8 cellular contexts compared by ENCODE assay signal in the genomic region with DNA sequence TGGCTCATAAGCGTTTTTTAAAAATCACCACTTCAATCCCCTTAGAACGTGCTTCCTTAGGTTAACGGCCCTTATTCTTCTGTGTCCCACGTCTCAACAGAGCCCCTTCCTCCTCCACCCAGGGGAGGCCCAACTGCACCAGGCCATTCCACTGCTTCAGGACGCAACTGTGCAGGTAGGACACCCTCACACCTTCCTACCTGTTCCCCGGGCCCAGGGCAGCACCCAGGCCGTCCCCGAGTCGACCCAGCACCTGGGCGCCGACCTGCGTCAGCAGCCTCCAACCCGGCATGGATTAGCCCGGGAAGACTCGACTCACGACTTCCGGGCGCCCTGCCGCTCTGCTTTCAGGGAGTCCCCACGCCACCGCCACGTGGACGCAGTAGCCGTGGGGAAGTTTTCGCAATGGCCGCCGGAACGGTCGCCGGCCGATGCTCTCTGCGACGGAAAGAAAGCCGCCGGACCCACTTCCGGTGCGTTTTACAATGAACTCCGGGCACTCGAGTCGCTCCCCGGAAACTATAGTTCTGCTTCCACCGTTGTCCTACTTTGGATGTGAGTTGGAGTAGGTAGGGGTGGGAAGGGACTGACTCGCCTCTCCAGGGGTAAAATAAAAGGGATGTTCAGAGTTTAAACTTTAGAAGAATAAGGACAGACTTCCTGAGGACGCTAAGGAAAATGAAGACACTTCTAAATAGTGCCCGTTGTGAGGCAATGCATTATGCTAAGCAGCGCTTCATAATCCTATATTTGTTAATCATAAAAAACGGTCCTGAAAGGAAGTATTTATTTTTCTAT. TPM values are rescaled to one million over a fixed set of nuclear protein-coding genes. Genes with fewer than 3 reads are reported as not detected.
DNase-seq lines count a peak whose midpoint lies in the region; ATAC-seq and TF ChIP-seq lines count a peak whose summit lies in the region.

MRPL3 (minus strand) TSS at position 442 of the 798 bp plus-strand sequence; CDS start at position 292, 150 bp downstream.

- H3K79me2 ChIP-seq in MM.1S (ENCODE audit: low read length) (peaks cover 39% of the 10 kb centered on the region), neural cell (replicated peaks; ENCODE audit: insufficient read depth, low read length) (peaks cover 21% of the 10 kb centered on the region)

- H3K4me1 Mint-ChIP-seq in stimulated activated naive CD8-positive, alpha-beta T cell treated with anti-CD3 and anti-CD28 coated beads, Interleukin-15, amount 100 ng/mL, for 72 hours = peaks cover 38% of the 10 kb centered on the region

- peak within 1 kb of the TSS; percentile 82 for H3K4me3 ChIP-seq in MM.1S (ENCODE audit: low read length)
- H3K4me3 ChIP-seq in foreskin fibroblast (ENCODE audit: low read depth in 1 of 2, low read length in 2 of 2) = peak within 1 kb of the TSS; percentile 85 to 88
- peak within 1 kb of the TSS; percentile 92 for H3K4me3 ChIP-seq in neural cell (ENCODE audit: low read length)

- H3K27me3 ChIP-seq in MM.1S (replicated peaks; ENCODE audit: insufficient read depth, low read length) (no peaks in the 10 kb centered on the region), neural cell (ENCODE audit: insufficient read depth, low read depth, low read length) (peaks cover 5% of the 10 kb centered on the region)

- H3K4me2 ChIP-seq in MM.1S (ENCODE audit: low read depth, low read length) (peak within 1 kb of the TSS; percentile 75), neural cell (ENCODE audit: low read length) (peak within 1 kb of the TSS; percentile 91)

- no peak for TF ChIP-seq CTCF in MM.1S (IDR thresholded peaks at IDR 0.05; ENCODE audit: low read length)
- no peak for TF ChIP-seq CTCF in foreskin fibroblast (IDR thresholded peaks at IDR 0.05; ENCODE audit: low read depth, low read length)
- TF ChIP-seq CTCF in neural cell (IDR thresholded peaks at IDR 0.05; ENCODE audit: poor library complexity, severe bottlenecking) = no peak

- no peaks in the 10 kb centered on the region for H3F3A ChIP-seq in MM.1S (ENCODE audit: insufficient read depth, low read length)
- H3F3A ChIP-seq in neural cell (ENCODE audit: insufficient read depth, low read length, poor library complexity, severe bottlenecking) = no peaks in the 10 kb centered on the region

- peak; percentile 63 for TF ChIP-seq EP300 in neural cell (conservative IDR thresholded peaks at IDR 0.05; ENCODE audit: poor library complexity, severe bottlenecking)

- no peaks in the 10 kb centered on the region for H3K9me2 ChIP-seq in MM.1S (replicated peaks; ENCODE audit: insufficient read depth, low read length)
- H3K9me2 ChIP-seq in neural cell (ENCODE audit: insufficient read depth, low read length) = no peaks in the 10 kb centered on the region

- DNase-seq in GDM1 (lab: John Stamatoyannopoulos, UW) (peak; percentile 72), HCEC 1CT (peak; percentile 87), MM.1S (peak; percentile 90), SIG-M5 treated with dmso at 0.1 percent for 504 hours (lab: John Stamatoyannopoulos, UW; ENCODE audit: unreplicated experiment) (peak; percentile 92), activated gamma-delta T cell treated with Interleukin-2 at 50 U/mL for 16 hours (peak; percentile 78), foreskin fibroblast (peak; percentile 87 to 96)
- DNase-seq in stimulated activated naive CD8-positive, alpha-beta T cell treated with anti-CD3 and anti-CD28 coated beads, Interleukin-15, amount 100 ng/mL, for 72 hours = peak; percentile 81 to 89

- H3K4me3 Mint-ChIP-seq in stimulated activated naive CD8-positive, alpha-beta T cell treated with anti-CD3 and anti-CD28 coated beads, Interleukin-15, amount 100 ng/mL, for 72 hours = peak within 1 kb of the TSS; percentile 99

- H3K27ac Mint-ChIP-seq in stimulated activated naive CD8-positive, alpha-beta T cell treated with anti-CD3 and anti-CD28 coated beads, Interleukin-15, amount 100 ng/mL, for 72 hours = peak within 1 kb of the TSS; percentile 99

- H3K4me1 ChIP-seq in MM.1S (ENCODE audit: low read length) = peaks cover 12% of the 10 kb centered on the region; the same call in 1 of the 2 replicates

- H3K9me3 ChIP-seq in MM.1S (replicated peaks; ENCODE audit: insufficient read depth, low read length) = no peaks in the 10 kb centered on the region
- H3K9me3 ChIP-seq in neural cell (ENCODE audit: low read length) = no peaks in the 10 kb centered on the region

- H3K36me3 ChIP-seq in MM.1S (replicated peaks; ENCODE audit: insufficient read depth, low read length) (peaks cover 4% of the 10 kb centered on the region; the same call in 1 of the 2 replicates), neural cell (ENCODE audit: insufficient read depth, low read length) (no peaks in the 10 kb centered on the region)

- H3K27me3 Mint-ChIP-seq in stimulated activated naive CD8-positive, alpha-beta T cell treated with anti-CD3 and anti-CD28 coated beads, Interleukin-15, amount 100 ng/mL, for 72 hours = no peaks in the 10 kb centered on the region

- H3K27ac ChIP-seq in MM.1S (ENCODE audit: low read length) = peak within 1 kb of the TSS; percentile 59; the same call in 1 of the 2 replicates
- H3K27ac ChIP-seq in neural cell (ENCODE audit: low read length) = peak within 1 kb of the TSS; percentile 45

- peak; percentile 68 for TF ChIP-seq RAD21 in neural cell (conservative IDR thresholded peaks at IDR 0.05)

- ATAC-seq in stimulated activated naive CD8-positive, alpha-beta T cell treated with anti-CD3 and anti-CD28 coated beads, Interleukin-15, amount 100 ng/mL, for 72 hours = peak; percentile 95

- peak within 1 kb of the TSS; percentile 94 for H2AFZ ChIP-seq in MM.1S (ENCODE audit: low read length)
- peak within 1 kb of the TSS; percentile 73 for H2AFZ ChIP-seq in neural cell (ENCODE audit: low read depth, low read length)

- H4K20me1 ChIP-seq in MM.1S (ENCODE audit: insufficient read depth, low read length) (no peaks in the 10 kb centered on the region; the same call in 1 of the 2 replicates), neural cell (ENCODE audit: insufficient read depth) (no peaks in the 10 kb centered on the region)

- H3K9ac ChIP-seq in MM.1S (ENCODE audit: low read length) (peak within 1 kb of the TSS; percentile 97), neural cell (ENCODE audit: low read length) (peak within 1 kb of the TSS; percentile 80)

- H3K9me3 Mint-ChIP-seq in stimulated activated naive CD8-positive, alpha-beta T cell treated with anti-CD3 and anti-CD28 coated beads, Interleukin-15, amount 100 ng/mL, for 72 hours = no peaks in the 10 kb centered on the region

TF ChIP-seq in neural cell, 6 proteins besides CTCF, POLR2A, EP300 and RAD21:
- TF ChIP-seq, protein P1, sequence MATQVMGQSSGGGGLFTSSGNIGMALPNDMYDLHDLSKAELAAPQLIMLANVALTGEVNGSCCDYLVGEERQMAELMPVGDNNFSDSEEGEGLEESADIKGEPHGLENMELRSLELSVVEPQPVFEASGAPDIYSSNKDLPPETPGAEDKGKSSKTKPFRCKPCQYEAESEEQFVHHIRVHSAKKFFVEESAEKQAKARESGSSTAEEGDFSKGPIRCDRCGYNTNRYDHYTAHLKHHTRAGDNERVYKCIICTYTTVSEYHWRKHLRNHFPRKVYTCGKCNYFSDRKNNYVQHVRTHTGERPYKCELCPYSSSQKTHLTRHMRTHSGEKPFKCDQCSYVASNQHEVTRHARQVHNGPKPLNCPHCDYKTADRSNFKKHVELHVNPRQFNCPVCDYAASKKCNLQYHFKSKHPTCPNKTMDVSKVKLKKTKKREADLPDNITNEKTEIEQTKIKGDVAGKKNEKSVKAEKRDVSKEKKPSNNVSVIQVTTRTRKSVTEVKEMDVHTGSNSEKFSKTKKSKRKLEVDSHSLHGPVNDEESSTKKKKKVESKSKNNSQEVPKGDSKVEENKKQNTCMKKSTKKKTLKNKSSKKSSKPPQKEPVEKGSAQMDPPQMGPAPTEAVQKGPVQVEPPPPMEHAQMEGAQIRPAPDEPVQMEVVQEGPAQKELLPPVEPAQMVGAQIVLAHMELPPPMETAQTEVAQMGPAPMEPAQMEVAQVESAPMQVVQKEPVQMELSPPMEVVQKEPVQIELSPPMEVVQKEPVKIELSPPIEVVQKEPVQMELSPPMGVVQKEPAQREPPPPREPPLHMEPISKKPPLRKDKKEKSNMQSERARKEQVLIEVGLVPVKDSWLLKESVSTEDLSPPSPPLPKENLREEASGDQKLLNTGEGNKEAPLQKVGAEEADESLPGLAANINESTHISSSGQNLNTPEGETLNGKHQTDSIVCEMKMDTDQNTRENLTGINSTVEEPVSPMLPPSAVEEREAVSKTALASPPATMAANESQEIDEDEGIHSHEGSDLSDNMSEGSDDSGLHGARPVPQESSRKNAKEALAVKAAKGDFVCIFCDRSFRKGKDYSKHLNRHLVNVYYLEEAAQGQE (IDR thresholded peaks at IDR 0.05; ENCODE audit: borderline replicate concordance) = peak; percentile 73
- peak; percentile 100 for TF ChIP-seq MXI1 (conservative IDR thresholded peaks at IDR 0.05; ENCODE audit: poor library complexity, severe bottlenecking)
- TF ChIP-seq POLR2AphosphoS5 (IDR thresholded peaks at IDR 0.05) = peak; percentile 87
- no peak for TF ChIP-seq EZH2 (IDR thresholded peaks at IDR 0.05; ENCODE audit: borderline replicate concordance, insufficient read depth, low read length, poor library complexity, severe bottlenecking)
- TF ChIP-seq TAF1 (IDR thresholded peaks at IDR 0.05; ENCODE audit: low read depth) = peak; percentile 78
- peak; percentile 73 for TF ChIP-seq SMC3 (conservative IDR thresholded peaks at IDR 0.05; ENCODE audit: poor library complexity)

RNA-seq across cellular contexts. Expression of gene MRPL3, which starts in this region (rescaled TPM):
- polyA plus RNA-seq in neural cell = 107 and 112 TPM in 2 replicates
- 112 and 120 TPM in 2 replicates for polyA minus RNA-seq in neural cell

Comparison
In these comparisons a context has a peak if more than half of its experiments do, and no peak if none do; other contexts are left out.
1. Peak in every context shown above with its lines: DNase-seq, ATAC-seq, H3K4me3 ChIP-seq and H3K27ac ChIP-seq.